33 cellular contexts compared by ENCODE assay signal in the genomic region with DNA sequence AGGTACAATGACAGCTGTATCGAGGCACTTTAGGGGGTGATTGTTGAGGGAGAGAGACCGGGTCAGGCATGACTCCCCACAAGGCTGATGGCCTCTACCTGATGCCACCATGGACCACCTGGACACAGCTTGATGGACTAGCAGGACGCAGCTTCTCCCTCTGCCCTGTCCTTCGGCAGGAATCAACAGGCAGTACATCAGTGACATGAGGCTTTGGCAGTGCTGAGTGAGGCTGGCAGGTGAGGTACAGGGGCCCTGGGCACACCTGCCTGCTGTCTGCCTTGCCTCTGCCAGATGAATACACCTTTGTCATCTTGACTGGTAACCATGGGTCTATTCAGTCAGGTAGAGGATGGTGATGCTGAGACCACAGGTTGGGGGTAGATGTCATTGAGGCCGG. TPM values are rescaled to one million over a fixed set of nuclear protein-coding genes. Genes with fewer than 3 reads are reported as not detected.
"Had no signal": no experiment of that assay in that cellular context is flagged by ENCODE, and none has a peak within 500 bp of the region (broad histone marks: within the 10 kb centered on the region; RNA-seq: fewer than 3 reads in every experiment).

No MANE protein-coding gene starts in this region.

- ATAC-seq: activated CD4-positive, alpha-beta T cell treated with anti-CD3 and anti-CD28 coated beads for 36 hours; activated CD8-positive, alpha-beta memory T cell treated with anti-CD3 and anti-CD28 coated beads, Interleukin-2, amount 10 ng/mL, durations not matched to agents 7 days and 5 days; activated CD8-positive, alpha-beta T cell treated with anti-CD3 and anti-CD28 coated beads, Interleukin-2, amount 10 ng/mL, durations not matched to agents 7 days and 5 days; effector memory CD8-positive, alpha-beta T cell; foreskin keratinocyte; gastrocnemius medialis; heart left ventricle had no signal

- H3K27ac ChIP-seq: brain microvascular endothelial cell, esophagus muscularis mucosa, foreskin keratinocyte, gastrocnemius medialis, heart left ventricle had no signal

- H3K27ac Mint-ChIP-seq: activated CD4-positive, alpha-beta memory T cell treated with anti-CD3 and anti-CD28 coated beads for 36 hours; activated CD4-positive, alpha-beta T cell treated with anti-CD3 and anti-CD28 coated beads for 36 hours; activated CD4-positive, alpha-beta T cell treated with anti-CD3 and anti-CD28 coated beads, Interleukin-2, amount 10 ng/mL, durations not matched to agents 24 days and 14 days; activated CD8-positive, alpha-beta memory T cell treated with anti-CD3 and anti-CD28 coated beads, Interleukin-2, amount 10 ng/mL, durations not matched to agents 7 days and 5 days; activated CD8-positive, alpha-beta T cell treated with anti-CD3 and anti-CD28 coated beads, Interleukin-2, amount 10 ng/mL, durations not matched to agents 7 days and 5 days; activated naive CD8-positive, alpha-beta T cell; activated T-helper 1 cell treated with anti-CD3 and anti-CD28 coated beads, Interleukin-12 subunit alpha, Interleukin-12 subunit beta, Interleukin-2, Interleukin-4 antibody, amounts not matched to agents 30 ng/mL and 10 ng/mL and 1 ng/mL, durations not matched to agents 14 hours and 24 hours and 36 hours; activated T-helper 2 cell treated with anti-CD3 and anti-CD28 coated beads, Interferon-gamma antibody, Interleukin-2, Interleukin-4, amounts not matched to agents 10 μg/mL and 5 μg/mL and 100 μg/mL, durations not matched to agents 14 hours and 24 hours and 36 hours; effector memory CD8-positive, alpha-beta T cell had no signal

- H3K9me3 Mint-ChIP-seq: activated CD4-positive, alpha-beta memory T cell treated with anti-CD3 and anti-CD28 coated beads for 36 hours; activated CD4-positive, alpha-beta T cell treated with anti-CD3 and anti-CD28 coated beads, Interleukin-2, amount 10 ng/mL, durations not matched to agents 24 days and 14 days; activated T-helper 1 cell treated with anti-CD3 and anti-CD28 coated beads, Interleukin-12 subunit alpha, Interleukin-12 subunit beta, Interleukin-2, Interleukin-4 antibody, amounts not matched to agents 30 ng/mL and 10 ng/mL and 1 ng/mL, durations not matched to agents 14 hours and 24 hours and 36 hours; activated T-helper 2 cell treated with anti-CD3 and anti-CD28 coated beads, Interferon-gamma antibody, Interleukin-2, Interleukin-4, amounts not matched to agents 10 μg/mL and 5 μg/mL and 100 μg/mL, durations not matched to agents 14 hours and 24 hours and 36 hours; effector memory CD8-positive, alpha-beta T cell had no signal

- H3K4me1 Mint-ChIP-seq: activated CD4-positive, alpha-beta T cell treated with anti-CD3 and anti-CD28 coated beads for 36 hours; activated CD4-positive, alpha-beta T cell treated with anti-CD3 and anti-CD28 coated beads, Interleukin-2, amount 10 ng/mL, durations not matched to agents 24 days and 14 days had no signal

- H3K36me3 ChIP-seq: brain microvascular endothelial cell, esophagus muscularis mucosa, gastrocnemius medialis, heart left ventricle had no signal

- H3K27me3 ChIP-seq: brain microvascular endothelial cell, gastrocnemius medialis, heart left ventricle had no signal

- DNase-seq: activated CD4-positive, alpha-beta memory T cell treated with anti-CD3 and anti-CD28 coated beads for 36 hours; activated CD4-positive, alpha-beta T cell treated with anti-CD3 and anti-CD28 coated beads for 36 hours; activated CD4-positive, alpha-beta T cell treated with anti-CD3 and anti-CD28 coated beads, Interleukin-2, amount 10 ng/mL, durations not matched to agents 24 days and 14 days; activated CD4-positive, CD25-positive, alpha-beta regulatory T cell; activated CD4-positive, CD25-positive, alpha-beta regulatory T cell treated with anti-CD3 and anti-CD28 coated beads, Interleukin-2, amount 50 U/mL, for 72 hours; activated CD8-positive, alpha-beta memory T cell treated with anti-CD3 and anti-CD28 coated beads, Interleukin-2, amount 10 ng/mL, durations not matched to agents 7 days and 5 days; activated CD8-positive, alpha-beta memory T cell treated with anti-CD3 and anti-CD28 coated beads, Interleukin-2, amount 50 U/mL, for 4 hours; activated CD8-positive, alpha-beta T cell treated with anti-CD3 and anti-CD28 coated beads, Interleukin-2, amount 10 ng/mL, durations not matched to agents 7 days and 5 days; activated effector memory CD4-positive, alpha-beta T cell treated with anti-CD3 and anti-CD28 coated beads, Interleukin-2, amount 50 U/mL, for 16 hours; activated naive CD4-positive, alpha-beta T cell treated with anti-CD3 and anti-CD28 coated beads, Interleukin-2, amount 50 U/mL, for 16 hours; activated T-cell treated with anti-CD3 and anti-CD28 coated beads, Interleukin-2, amount 50 U/mL, for 1 hour; activated T-cell treated with anti-CD3 and anti-CD28 coated beads, Interleukin-2, amount 50 U/mL, for 48 hours; amniotic stem cell; anterior cingulate cortex; brain microvascular endothelial cell; central memory CD4-positive, alpha-beta T cell; cerebellar nuclear complex; cortex of kidney; dermis blood vessel endothelial cell; effector CD4-positive, alpha-beta T cell; effector memory CD8-positive, alpha-beta T cell; erythroblast; foreskin keratinocyte; gastrocnemius medialis; glutamatergic neuron; heart left ventricle; T-helper 2 cell had no signal

- H3K36me3 Mint-ChIP-seq: activated CD4-positive, alpha-beta memory T cell treated with anti-CD3 and anti-CD28 coated beads for 36 hours; activated CD8-positive, alpha-beta memory T cell treated with anti-CD3 and anti-CD28 coated beads, Interleukin-2, amount 10 ng/mL, durations not matched to agents 7 days and 5 days; activated naive CD8-positive, alpha-beta T cell had no signal

- H3K4me3 Mint-ChIP-seq: activated CD4-positive, alpha-beta memory T cell treated with anti-CD3 and anti-CD28 coated beads for 36 hours; activated CD4-positive, alpha-beta T cell treated with anti-CD3 and anti-CD28 coated beads for 36 hours; activated CD4-positive, alpha-beta T cell treated with anti-CD3 and anti-CD28 coated beads, Interleukin-2, amount 10 ng/mL, durations not matched to agents 24 days and 14 days; activated CD8-positive, alpha-beta memory T cell treated with anti-CD3 and anti-CD28 coated beads, Interleukin-2, amount 10 ng/mL, durations not matched to agents 7 days and 5 days; activated CD8-positive, alpha-beta T cell treated with anti-CD3 and anti-CD28 coated beads, Interleukin-2, amount 10 ng/mL, durations not matched to agents 7 days and 5 days; activated naive CD8-positive, alpha-beta T cell; activated T-helper 1 cell treated with anti-CD3 and anti-CD28 coated beads, Interleukin-12 subunit alpha, Interleukin-12 subunit beta, Interleukin-2, Interleukin-4 antibody, amounts not matched to agents 30 ng/mL and 10 ng/mL and 1 ng/mL, durations not matched to agents 14 hours and 24 hours and 36 hours; effector memory CD8-positive, alpha-beta T cell had no signal

- FAIRE-seq: astrocyte had no signal

- H3K4me1 ChIP-seq: foreskin keratinocyte had no signal

- H3K4me3 ChIP-seq: esophagus muscularis mucosa, gastrocnemius medialis, heart left ventricle had no signal

- H3K9me3 ChIP-seq: esophagus muscularis mucosa, gastrocnemius medialis, heart left ventricle had no signal

RNA-seq across cellular contexts. Expression of a gene that starts 25.3 kb away (rescaled TPM):
- total RNA-seq: activated CD8-positive, alpha-beta memory T cell treated with anti-CD3 and anti-CD28 coated beads for 36 hours; activated CD8-positive, alpha-beta memory T cell treated with anti-CD3 and anti-CD28 coated beads, Interleukin-2, amount 10 ng/mL, durations not matched to agents 7 days and 5 days; astrocyte; dermis blood vessel endothelial cell; foreskin keratinocyte had no signal
- polyA plus RNA-seq: foreskin keratinocyte had no signal
